In the genomic region with DNA sequence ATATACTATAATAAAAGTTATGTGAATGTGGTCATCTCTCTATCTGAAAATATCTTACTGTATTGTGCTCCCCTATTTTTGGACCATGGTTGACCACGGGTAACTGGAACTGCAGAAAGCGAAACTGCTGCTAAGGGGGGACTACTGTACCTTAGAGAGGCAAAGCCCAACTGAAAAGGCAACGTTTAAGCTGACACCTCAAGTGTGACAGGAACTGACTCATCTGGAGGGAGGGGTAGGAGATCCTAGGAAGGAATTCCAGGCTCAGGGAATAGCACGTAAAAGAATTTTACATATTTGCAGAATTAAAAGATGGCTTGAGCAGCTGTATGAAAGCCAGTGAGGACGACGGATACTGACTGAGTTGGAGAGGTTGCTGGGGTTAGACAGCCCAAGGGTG, we compare ENCODE assay signal across 1 cellular context.
A peak's percentile ranks its signal among the peaks of the same experiment; 100 is the strongest.
TF ChIP-seq lines count a peak whose summit lies in the region.

No MANE protein-coding gene starts in this region.

TF ChIP-seq in HepG2, 621 proteins besides CTCF, POLR2A, EP300 and RAD21 (continued from another document):
- TF ChIP-seq, protein P1, sequence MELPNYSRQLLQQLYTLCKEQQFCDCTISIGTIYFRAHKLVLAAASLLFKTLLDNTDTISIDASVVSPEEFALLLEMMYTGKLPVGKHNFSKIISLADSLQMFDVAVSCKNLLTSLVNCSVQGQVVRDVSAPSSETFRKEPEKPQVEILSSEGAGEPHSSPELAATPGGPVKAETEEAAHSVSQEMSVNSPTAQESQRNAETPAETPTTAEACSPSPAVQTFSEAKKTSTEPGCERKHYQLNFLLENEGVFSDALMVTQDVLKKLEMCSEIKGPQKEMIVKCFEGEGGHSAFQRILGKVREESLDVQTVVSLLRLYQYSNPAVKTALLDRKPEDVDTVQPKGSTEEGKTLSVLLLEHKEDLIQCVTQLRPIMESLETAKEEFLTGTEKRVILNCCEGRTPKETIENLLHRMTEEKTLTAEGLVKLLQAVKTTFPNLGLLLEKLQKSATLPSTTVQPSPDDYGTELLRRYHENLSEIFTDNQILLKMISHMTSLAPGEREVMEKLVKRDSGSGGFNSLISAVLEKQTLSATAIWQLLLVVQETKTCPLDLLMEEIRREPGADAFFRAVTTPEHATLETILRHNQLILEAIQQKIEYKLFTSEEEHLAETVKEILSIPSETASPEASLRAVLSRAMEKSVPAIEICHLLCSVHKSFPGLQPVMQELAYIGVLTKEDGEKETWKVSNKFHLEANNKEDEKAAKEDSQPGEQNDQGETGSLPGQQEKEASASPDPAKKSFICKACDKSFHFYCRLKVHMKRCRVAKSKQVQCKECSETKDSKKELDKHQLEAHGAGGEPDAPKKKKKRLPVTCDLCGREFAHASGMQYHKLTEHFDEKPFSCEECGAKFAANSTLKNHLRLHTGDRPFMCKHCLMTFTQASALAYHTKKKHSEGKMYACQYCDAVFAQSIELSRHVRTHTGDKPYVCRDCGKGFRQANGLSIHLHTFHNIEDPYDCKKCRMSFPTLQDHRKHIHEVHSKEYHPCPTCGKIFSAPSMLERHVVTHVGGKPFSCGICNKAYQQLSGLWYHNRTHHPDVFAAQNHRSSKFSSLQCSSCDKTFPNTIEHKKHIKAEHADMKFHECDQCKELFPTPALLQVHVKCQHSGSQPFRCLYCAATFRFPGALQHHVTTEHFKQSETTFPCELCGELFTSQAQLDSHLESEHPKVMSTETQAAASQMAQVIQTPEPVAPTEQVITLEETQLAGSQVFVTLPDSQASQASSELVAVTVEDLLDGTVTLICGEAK (IDR thresholded peaks at IDR 0.05) = no peak
- TF ChIP-seq, protein P1 (CRISPR knock-in tag; IDR thresholded peaks at IDR 0.05) = no peak
- TF ChIP-seq ATF7 (IDR thresholded peaks at IDR 0.05) (no peak), ATF7 (CRISPR knock-in tag; IDR thresholded peaks at IDR 0.05) (no peak), ARID2 (CRISPR knock-in tag; IDR thresholded peaks at IDR 0.05; ENCODE audit: borderline replicate concordance) (no peak), ZNF644 (CRISPR knock-in tag; IDR thresholded peaks at IDR 0.05; ENCODE audit: low read depth) (no peak), PRPF4 (IDR thresholded peaks at IDR 0.05; ENCODE audit: low read depth, low read length, poor library complexity, severe bottlenecking) (no peak), CBX5 (CRISPR knock-in tag; IDR thresholded peaks at IDR 0.05; ENCODE audit: borderline replicate concordance) (no peak), KLF12 (CRISPR knock-in tag; IDR thresholded peaks at IDR 0.05; ENCODE audit: borderline replicate concordance) (no peak), FOSL2 (CRISPR knock-in tag; IDR thresholded peaks at IDR 0.05) (peak; percentile 93), ZNF382 (CRISPR knock-in tag; IDR thresholded peaks at IDR 0.05; ENCODE audit: borderline replicate concordance) (no peak), ZSCAN9 (CRISPR knock-in tag; IDR thresholded peaks at IDR 0.05; ENCODE audit: borderline replicate concordance) (no peak), PHF5A (CRISPR knock-in tag; IDR thresholded peaks at IDR 0.05; ENCODE audit: low read depth, unreplicated experiment) (no peak), ZNF34 (CRISPR knock-in tag; IDR thresholded peaks at IDR 0.05; ENCODE audit: borderline replicate concordance) (no peak), SSRP1 (CRISPR knock-in tag; IDR thresholded peaks at IDR 0.05) (0 out of 2 replicates have a peak, but pooled peaks have one; percentile 2), ZNF326 (CRISPR knock-in tag; IDR thresholded peaks at IDR 0.05; ENCODE audit: borderline replicate concordance) (no peak), KDM6A (CRISPR knock-in tag; IDR thresholded peaks at IDR 0.05; ENCODE audit: low read depth) (no peak), ZNF235 (CRISPR knock-in tag; IDR thresholded peaks at IDR 0.05; ENCODE audit: borderline replicate concordance) (no peak)
- TF ChIP-seq, protein P2, sequence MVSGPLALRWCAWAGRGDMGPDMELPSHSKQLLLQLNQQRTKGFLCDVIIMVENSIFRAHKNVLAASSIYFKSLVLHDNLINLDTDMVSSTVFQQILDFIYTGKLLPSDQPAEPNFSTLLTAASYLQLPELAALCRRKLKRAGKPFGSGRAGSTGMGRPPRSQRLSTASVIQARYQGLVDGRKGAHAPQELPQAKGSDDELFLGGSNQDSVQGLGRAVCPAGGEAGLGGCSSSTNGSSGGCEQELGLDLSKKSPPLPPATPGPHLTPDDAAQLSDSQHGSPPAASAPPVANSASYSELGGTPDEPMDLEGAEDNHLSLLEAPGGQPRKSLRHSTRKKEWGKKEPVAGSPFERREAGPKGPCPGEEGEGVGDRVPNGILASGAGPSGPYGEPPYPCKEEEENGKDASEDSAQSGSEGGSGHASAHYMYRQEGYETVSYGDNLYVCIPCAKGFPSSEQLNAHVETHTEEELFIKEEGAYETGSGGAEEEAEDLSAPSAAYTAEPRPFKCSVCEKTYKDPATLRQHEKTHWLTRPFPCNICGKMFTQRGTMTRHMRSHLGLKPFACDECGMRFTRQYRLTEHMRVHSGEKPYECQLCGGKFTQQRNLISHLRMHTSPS (CRISPR knock-in tag; IDR thresholded peaks at IDR 0.05; ENCODE audit: low read depth) = no peak
- TF ChIP-seq, protein P3, sequence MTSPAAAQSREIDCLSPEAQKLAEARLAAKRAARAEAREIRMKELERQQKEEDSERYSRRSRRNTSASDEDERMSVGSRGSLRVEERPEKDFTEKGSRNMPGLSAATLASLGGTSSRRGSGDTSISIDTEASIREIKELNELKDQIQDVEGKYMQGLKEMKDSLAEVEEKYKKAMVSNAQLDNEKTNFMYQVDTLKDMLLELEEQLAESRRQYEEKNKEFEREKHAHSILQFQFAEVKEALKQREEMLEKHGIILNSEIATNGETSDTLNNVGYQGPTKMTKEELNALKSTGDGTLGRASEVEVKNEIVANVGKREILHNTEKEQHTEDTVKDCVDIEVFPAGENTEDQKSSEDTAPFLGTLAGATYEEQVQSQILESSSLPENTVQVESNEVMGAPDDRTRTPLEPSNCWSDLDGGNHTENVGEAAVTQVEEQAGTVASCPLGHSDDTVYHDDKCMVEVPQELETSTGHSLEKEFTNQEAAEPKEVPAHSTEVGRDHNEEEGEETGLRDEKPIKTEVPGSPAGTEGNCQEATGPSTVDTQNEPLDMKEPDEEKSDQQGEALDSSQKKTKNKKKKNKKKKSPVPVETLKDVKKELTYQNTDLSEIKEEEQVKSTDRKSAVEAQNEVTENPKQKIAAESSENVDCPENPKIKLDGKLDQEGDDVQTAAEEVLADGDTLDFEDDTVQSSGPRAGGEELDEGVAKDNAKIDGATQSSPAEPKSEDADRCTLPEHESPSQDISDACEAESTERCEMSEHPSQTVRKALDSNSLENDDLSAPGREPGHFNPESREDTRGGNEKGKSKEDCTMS (CRISPR knock-in tag; conservative IDR thresholded peaks at IDR 0.05) = no peak
- TF ChIP-seq, protein P4, sequence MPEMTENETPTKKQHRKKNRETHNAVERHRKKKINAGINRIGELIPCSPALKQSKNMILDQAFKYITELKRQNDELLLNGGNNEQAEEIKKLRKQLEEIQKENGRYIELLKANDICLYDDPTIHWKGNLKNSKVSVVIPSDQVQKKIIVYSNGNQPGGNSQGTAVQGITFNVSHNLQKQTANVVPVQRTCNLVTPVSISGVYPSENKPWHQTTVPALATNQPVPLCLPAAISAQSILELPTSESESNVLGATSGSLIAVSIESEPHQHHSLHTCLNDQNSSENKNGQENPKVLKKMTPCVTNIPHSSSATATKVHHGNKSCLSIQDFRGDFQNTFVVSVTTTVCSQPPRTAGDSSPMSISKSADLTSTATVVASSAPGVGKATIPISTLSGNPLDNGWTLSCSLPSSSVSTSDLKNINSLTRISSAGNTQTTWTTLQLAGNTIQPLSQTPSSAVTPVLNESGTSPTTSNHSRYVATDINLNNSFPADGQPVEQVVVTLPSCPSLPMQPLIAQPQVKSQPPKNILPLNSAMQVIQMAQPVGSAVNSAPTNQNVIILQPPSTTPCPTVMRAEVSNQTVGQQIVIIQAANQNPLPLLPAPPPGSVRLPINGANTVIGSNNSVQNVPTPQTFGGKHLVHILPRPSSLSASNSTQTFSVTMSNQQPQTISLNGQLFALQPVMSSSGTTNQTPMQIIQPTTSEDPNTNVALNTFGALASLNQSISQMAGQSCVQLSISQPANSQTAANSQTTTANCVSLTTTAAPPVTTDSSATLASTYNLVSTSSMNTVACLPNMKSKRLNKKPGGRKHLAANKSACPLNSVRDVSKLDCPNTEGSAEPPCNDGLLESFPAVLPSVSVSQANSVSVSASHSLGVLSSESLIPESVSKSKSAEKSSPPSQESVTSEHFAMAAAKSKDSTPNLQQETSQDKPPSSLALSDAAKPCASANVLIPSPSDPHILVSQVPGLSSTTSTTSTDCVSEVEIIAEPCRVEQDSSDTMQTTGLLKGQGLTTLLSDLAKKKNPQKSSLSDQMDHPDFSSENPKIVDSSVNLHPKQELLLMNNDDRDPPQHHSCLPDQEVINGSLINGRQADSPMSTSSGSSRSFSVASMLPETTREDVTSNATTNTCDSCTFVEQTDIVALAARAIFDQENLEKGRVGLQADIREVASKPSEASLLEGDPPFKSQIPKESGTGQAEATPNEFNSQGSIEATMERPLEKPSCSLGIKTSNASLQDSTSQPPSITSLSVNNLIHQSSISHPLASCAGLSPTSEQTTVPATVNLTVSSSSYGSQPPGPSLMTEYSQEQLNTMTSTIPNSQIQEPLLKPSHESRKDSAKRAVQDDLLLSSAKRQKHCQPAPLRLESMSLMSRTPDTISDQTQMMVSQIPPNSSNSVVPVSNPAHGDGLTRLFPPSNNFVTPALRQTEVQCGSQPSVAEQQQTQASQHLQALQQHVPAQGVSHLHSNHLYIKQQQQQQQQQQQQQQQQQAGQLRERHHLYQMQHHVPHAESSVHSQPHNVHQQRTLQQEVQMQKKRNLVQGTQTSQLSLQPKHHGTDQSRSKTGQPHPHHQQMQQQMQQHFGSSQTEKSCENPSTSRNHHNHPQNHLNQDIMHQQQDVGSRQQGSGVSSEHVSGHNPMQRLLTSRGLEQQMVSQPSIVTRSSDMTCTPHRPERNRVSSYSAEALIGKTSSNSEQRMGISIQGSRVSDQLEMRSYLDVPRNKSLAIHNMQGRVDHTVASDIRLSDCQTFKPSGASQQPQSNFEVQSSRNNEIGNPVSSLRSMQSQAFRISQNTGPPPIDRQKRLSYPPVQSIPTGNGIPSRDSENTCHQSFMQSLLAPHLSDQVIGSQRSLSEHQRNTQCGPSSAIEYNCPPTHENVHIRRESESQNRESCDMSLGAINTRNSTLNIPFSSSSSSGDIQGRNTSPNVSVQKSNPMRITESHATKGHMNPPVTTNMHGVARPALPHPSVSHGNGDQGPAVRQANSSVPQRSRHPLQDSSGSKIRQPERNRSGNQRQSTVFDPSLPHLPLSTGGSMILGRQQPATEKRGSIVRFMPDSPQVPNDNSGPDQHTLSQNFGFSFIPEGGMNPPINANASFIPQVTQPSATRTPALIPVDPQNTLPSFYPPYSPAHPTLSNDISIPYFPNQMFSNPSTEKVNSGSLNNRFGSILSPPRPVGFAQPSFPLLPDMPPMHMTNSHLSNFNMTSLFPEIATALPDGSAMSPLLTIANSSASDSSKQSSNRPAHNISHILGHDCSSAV (CRISPR knock-in tag; IDR thresholded peaks at IDR 0.05; ENCODE audit: borderline replicate concordance) = no peak
- TF ChIP-seq, protein P5, sequence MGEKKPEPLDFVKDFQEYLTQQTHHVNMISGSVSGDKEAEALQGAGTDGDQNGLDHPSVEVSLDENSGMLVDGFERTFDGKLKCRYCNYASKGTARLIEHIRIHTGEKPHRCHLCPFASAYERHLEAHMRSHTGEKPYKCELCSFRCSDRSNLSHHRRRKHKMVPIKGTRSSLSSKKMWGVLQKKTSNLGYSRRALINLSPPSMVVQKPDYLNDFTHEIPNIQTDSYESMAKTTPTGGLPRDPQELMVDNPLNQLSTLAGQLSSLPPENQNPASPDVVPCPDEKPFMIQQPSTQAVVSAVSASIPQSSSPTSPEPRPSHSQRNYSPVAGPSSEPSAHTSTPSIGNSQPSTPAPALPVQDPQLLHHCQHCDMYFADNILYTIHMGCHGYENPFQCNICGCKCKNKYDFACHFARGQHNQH (CRISPR knock-in tag; IDR thresholded peaks at IDR 0.05) = no peak
